Comparison of ENCODE assay signal across 1 cellular context in genomic region chr6:34723203-34723602, GRCh38.
TF ChIP-seq lines count a peak whose summit lies in the region.

No MANE protein-coding gene starts in this region.

TF ChIP-seq in HCT116, 20 proteins besides CTCF, POLR2A, EP300 and RAD21 (continued from another document):
- no peak for TF ChIP-seq ZBTB33 (IDR thresholded peaks at IDR 0.05; ENCODE audit: extremely low read depth, insufficient replicate concordance, low read length)
- no peak for TF ChIP-seq ZFX (IDR thresholded peaks at IDR 0.05)
- TF ChIP-seq MAX (IDR thresholded peaks at IDR 0.05) = no peak
- no peak for TF ChIP-seq CBX3 (IDR thresholded peaks at IDR 0.05; ENCODE audit: low read depth)
- TF ChIP-seq REST (IDR thresholded peaks at IDR 0.05; ENCODE audit: low read depth) = no peak
- TF ChIP-seq CEBPB (IDR thresholded peaks at IDR 0.05; ENCODE audit: low read depth) = no peak
- no peak for TF ChIP-seq SP1 (IDR thresholded peaks at IDR 0.05; ENCODE audit: low read depth)
- TF ChIP-seq EZH2phosphoT487 (IDR thresholded peaks at IDR 0.05; ENCODE audit: borderline replicate concordance) = no peak
